Comparison of ENCODE assay signal across 1 cellular context in genomic region chr2:191835539-191836350, GRCh38.
TF ChIP-seq lines count a peak whose summit lies in the region.

No MANE protein-coding gene starts in this region.

TF ChIP-seq in K562, 482 proteins besides CTCF, POLR2A, EP300 and RAD21 (continued from another document and continues in another):
- TF ChIP-seq ELK1 (CRISPR knock-in tag; IDR thresholded peaks at IDR 0.05) (no peak), SNIP1 (IDR thresholded peaks at IDR 0.05; ENCODE audit: low read depth) (no peak), ZNF668 (CRISPR knock-in tag; IDR thresholded peaks at IDR 0.05) (no peak), ZBTB9 (CRISPR knock-in tag; IDR thresholded peaks at IDR 0.05) (no peak; the same call in none of the 2 replicates), SPI1 (IDR thresholded peaks at IDR 0.05; ENCODE audit: borderline replicate concordance, low read depth, low read length) (no peak), YY1 (IDR thresholded peaks at IDR 0.05; ENCODE audit: borderline replicate concordance in 1 of 3, control insufficient read depth in 1 of 3, extremely low read depth in 1 of 3, insufficient read depth in 3 of 3, insufficient read length in 1 of 3, insufficient replicate concordance in 2 of 3, low read depth in 1 of 3, low read length in 2 of 3) (no peak), HNRNPK (IDR thresholded peaks at IDR 0.05; ENCODE audit: low read depth, low read length, poor library complexity, severe bottlenecking) (no peak), ZNF609 (CRISPR knock-in tag; IDR thresholded peaks at IDR 0.05; ENCODE audit: borderline replicate concordance) (no peak), NCOA1 (IDR thresholded peaks at IDR 0.05; ENCODE audit: low read depth) (no peak), HNRNPUL1 (IDR thresholded peaks at IDR 0.05; ENCODE audit: low read length) (no peak), ZBTB17 (CRISPR knock-in tag; IDR thresholded peaks at IDR 0.05) (0 out of 2 replicates have a peak, but pooled peaks have one; percentile 29), HMG20B (CRISPR knock-in tag; IDR thresholded peaks at IDR 0.05) (no peak), CSDE1 (IDR thresholded peaks at IDR 0.05) (no peak), CREBBP (IDR thresholded peaks at IDR 0.05; ENCODE audit: low read depth, low read length) (no peak), KLF13 (tag; IDR thresholded peaks at IDR 0.05; ENCODE audit: borderline replicate concordance, low read depth) (no peak), TOE1 (IDR thresholded peaks at IDR 0.05; ENCODE audit: borderline replicate concordance) (no peak), TOE1 (CRISPR knock-in tag; IDR thresholded peaks at IDR 0.05; ENCODE audit: borderline replicate concordance, low read depth) (no peak), ZNF586 (CRISPR knock-in tag; conservative IDR thresholded peaks at IDR 0.05) (no peak), ZNF274 (IDR thresholded peaks at IDR 0.05; ENCODE audit: borderline replicate concordance, low read depth, low read length) (no peak), CTBP1 (IDR thresholded peaks at IDR 0.05; ENCODE audit: borderline replicate concordance) (peak; percentile 83), ZNF384 (IDR thresholded peaks at IDR 0.05; ENCODE audit: low read depth, low read length) (0 out of 2 replicates have a peak, but pooled peaks have one; percentile 19), CGGBP1 (CRISPR knock-in tag; IDR thresholded peaks at IDR 0.05) (no peak), DACH1 (IDR thresholded peaks at IDR 0.05; ENCODE audit: partially characterized antibody) (no peak), RBFOX2 (IDR thresholded peaks at IDR 0.05; ENCODE audit: low read depth, low read length) (peak; percentile 79), CBFA2T2 (conservative IDR thresholded peaks at IDR 0.05) (no peak), TSC22D4 (tag; IDR thresholded peaks at IDR 0.05) (no peak), ZNF263 (CRISPR knock-in tag; IDR thresholded peaks at IDR 0.05; ENCODE audit: borderline replicate concordance) (peak; percentile 21; the same call in 1 of the 2 replicates), ZNF23 (CRISPR knock-in tag; IDR thresholded peaks at IDR 0.05) (no peak), KDM1A (IDR thresholded peaks at IDR 0.05) (peak in 1 of 2 experiments; percentile 34; a peak in 1 of 4 replicates), ARID1B (IDR thresholded peaks at IDR 0.05) (no peak), CHD2 (IDR thresholded peaks at IDR 0.05; ENCODE audit: low read depth, low read length) (no peak), CCAR2 (IDR thresholded peaks at IDR 0.05; ENCODE audit: low read depth, low read length) (no peak), CREB3 (tag; conservative IDR thresholded peaks at IDR 0.05; ENCODE audit: low read depth) (no peak), ETS1 (conservative IDR thresholded peaks at IDR 0.05; ENCODE audit: control insufficient read depth, low read depth, low read length) (no peak), MCM7 (IDR thresholded peaks at IDR 0.05) (no peak), ARNT (IDR thresholded peaks at IDR 0.05) (no peak), NEUROD1 (IDR thresholded peaks at IDR 0.05; ENCODE audit: borderline replicate concordance, low read depth, low read length, partially characterized antibody) (no peak), ZNF644 (tag; IDR thresholded peaks at IDR 0.05; ENCODE audit: low read depth) (no peak; the same call in 1 of the 2 replicates), LCOR (CRISPR knock-in tag; IDR thresholded peaks at IDR 0.05) (no peak; the same call in 1 of the 2 replicates), ZNF583 (CRISPR knock-in tag; IDR thresholded peaks at IDR 0.05) (no peak), ESRRB (CRISPR knock-in tag; IDR thresholded peaks at IDR 0.05; ENCODE audit: borderline replicate concordance) (no peak), ATF6 (CRISPR knock-in tag; IDR thresholded peaks at IDR 0.05) (no peak), MECOM (CRISPR knock-in tag; IDR thresholded peaks at IDR 0.05) (peak; percentile 10; the same call in 1 of the 2 replicates)
- TF ChIP-seq, protein P1, sequence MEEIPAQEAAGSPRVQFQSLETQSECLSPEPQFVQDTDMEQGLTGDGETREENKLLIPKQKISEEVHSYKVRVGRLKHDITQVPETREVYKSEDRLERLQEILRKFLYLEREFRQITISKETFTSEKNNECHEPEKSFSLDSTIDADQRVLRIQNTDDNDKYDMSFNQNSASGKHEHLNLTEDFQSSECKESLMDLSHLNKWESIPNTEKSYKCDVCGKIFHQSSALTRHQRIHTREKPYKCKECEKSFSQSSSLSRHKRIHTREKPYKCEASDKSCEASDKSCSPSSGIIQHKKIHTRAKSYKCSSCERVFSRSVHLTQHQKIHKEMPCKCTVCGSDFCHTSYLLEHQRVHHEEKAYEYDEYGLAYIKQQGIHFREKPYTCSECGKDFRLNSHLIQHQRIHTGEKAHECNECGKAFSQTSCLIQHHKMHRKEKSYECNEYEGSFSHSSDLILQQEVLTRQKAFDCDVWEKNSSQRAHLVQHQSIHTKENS (CRISPR knock-in tag; IDR thresholded peaks at IDR 0.05), result no peak
- TF ChIP-seq, protein P2, sequence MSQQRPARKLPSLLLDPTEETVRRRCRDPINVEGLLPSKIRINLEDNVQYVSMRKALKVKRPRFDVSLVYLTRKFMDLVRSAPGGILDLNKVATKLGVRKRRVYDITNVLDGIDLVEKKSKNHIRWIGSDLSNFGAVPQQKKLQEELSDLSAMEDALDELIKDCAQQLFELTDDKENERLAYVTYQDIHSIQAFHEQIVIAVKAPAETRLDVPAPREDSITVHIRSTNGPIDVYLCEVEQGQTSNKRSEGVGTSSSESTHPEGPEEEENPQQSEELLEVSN (IDR thresholded peaks at IDR 0.05; ENCODE audit: borderline replicate concordance in 1 of 2, extremely low read depth in 1 of 2, insufficient read depth in 1 of 2, insufficient read length in 1 of 2, low read depth in 1 of 2, low read length in 1 of 2, poor library complexity in 1 of 2, severe bottlenecking in 1 of 2), result peak in 1 of 2 experiments; percentile 12
- TF ChIP-seq, protein P3, sequence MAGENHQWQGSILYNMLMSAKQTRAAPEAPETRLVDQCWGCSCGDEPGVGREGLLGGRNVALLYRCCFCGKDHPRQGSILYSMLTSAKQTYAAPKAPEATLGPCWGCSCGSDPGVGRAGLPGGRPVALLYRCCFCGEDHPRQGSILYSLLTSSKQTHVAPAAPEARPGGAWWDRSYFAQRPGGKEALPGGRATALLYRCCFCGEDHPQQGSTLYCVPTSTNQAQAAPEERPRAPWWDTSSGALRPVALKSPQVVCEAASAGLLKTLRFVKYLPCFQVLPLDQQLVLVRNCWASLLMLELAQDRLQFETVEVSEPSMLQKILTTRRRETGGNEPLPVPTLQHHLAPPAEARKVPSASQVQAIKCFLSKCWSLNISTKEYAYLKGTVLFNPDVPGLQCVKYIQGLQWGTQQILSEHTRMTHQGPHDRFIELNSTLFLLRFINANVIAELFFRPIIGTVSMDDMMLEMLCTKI (IDR thresholded peaks at IDR 0.05; ENCODE audit: partially characterized antibody), result no peak
- TF ChIP-seq, protein P4, sequence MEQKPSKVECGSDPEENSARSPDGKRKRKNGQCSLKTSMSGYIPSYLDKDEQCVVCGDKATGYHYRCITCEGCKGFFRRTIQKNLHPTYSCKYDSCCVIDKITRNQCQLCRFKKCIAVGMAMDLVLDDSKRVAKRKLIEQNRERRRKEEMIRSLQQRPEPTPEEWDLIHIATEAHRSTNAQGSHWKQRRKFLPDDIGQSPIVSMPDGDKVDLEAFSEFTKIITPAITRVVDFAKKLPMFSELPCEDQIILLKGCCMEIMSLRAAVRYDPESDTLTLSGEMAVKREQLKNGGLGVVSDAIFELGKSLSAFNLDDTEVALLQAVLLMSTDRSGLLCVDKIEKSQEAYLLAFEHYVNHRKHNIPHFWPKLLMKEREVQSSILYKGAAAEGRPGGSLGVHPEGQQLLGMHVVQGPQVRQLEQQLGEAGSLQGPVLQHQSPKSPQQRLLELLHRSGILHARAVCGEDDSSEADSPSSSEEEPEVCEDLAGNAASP (IDR thresholded peaks at IDR 0.05), result no peak
